In genomic region chr2:28565720-28566295, GRCh38 we compare ENCODE assay signal across 8 cellular contexts.
DNase-seq lines count a peak whose midpoint lies in the region; ATAC-seq and TF ChIP-seq lines count a peak whose summit lies in the region.

No MANE protein-coding gene starts in this region.

- no peaks in the 10 kb centered on the region for H3K79me2 ChIP-seq in mesendoderm (ENCODE audit: control insufficient read depth, insufficient read depth, low read length)

- H3K4me1 ChIP-seq in BE2C: no peaks in the 10 kb centered on the region
- H3K4me1 ChIP-seq in HUES48 (ENCODE audit: control insufficient read depth, insufficient read depth, low read length): no peaks in the 10 kb centered on the region
- H3K4me1 ChIP-seq in mesendoderm (ENCODE audit: control insufficient read depth, low read depth, low read length): peaks cover 2% of the 10 kb centered on the region

- DNase-seq in BE2C: no peak
- DNase-seq in activated CD8-positive, alpha-beta T cell treated with anti-CD3 and anti-CD28 coated beads, Interleukin-2, amount 10 ng/mL, durations not matched to agents 7 days and 5 days: no peak
- DNase-seq in mesendoderm: no peak
- DNase-seq in SK-N-DZ (ENCODE audit: low spot score): no peak
- DNase-seq in pons (ENCODE audit: low spot score): no peak
- no peak for DNase-seq in AG08395 (ENCODE audit: low spot score)

- H2AK5ac ChIP-seq in mesendoderm (ENCODE audit: low read length): no peak overlapping the region

- H3K4me2 ChIP-seq in mesendoderm (ENCODE audit: low read length): no peak overlapping the region

- H3K27me3 ChIP-seq in BE2C (no peaks in the 10 kb centered on the region), HUES48 (ENCODE audit: control insufficient read depth, insufficient read depth, low read length) (peaks cover 16% of the 10 kb centered on the region; the same call in 1 of the 2 replicates), mesendoderm (ENCODE audit: insufficient read depth, low read length, poor library complexity) (no peaks in the 10 kb centered on the region)

- no peak overlapping the region for H2BK5ac ChIP-seq in mesendoderm (ENCODE audit: low read length)

- peak overlapping the region; percentile 42 for H3K56ac ChIP-seq in mesendoderm (ENCODE audit: low read length)

- no peak overlapping the region for H2BK120ac ChIP-seq in mesendoderm (ENCODE audit: low read depth, low read length)

- H4K5ac ChIP-seq in mesendoderm (ENCODE audit: low read length): no peak overlapping the region

- H3K4me3 ChIP-seq in BE2C (ENCODE audit: low read depth, low read length): peak overlapping the region; percentile 89
- H3K4me3 ChIP-seq in HUES48 (ENCODE audit: low read depth, low read length): peak overlapping the region; percentile 83; the same call in 1 of the 2 replicates
- H3K4me3 ChIP-seq in mesendoderm (ENCODE audit: low read length): no peak overlapping the region

- H3K9ac ChIP-seq in HUES48 (ENCODE audit: low read depth, low read length) (no peak overlapping the region), mesendoderm (ENCODE audit: low read length) (peak overlapping the region; percentile 68)

- H3K36me3 Mint-ChIP-seq in activated CD8-positive, alpha-beta T cell treated with anti-CD3 and anti-CD28 coated beads, Interleukin-2, amount 10 ng/mL, durations not matched to agents 7 days and 5 days (ENCODE audit: low read depth): peaks cover 8% of the 10 kb centered on the region

- peaks cover 29% of the 10 kb centered on the region for H3K4me1 Mint-ChIP-seq in activated CD8-positive, alpha-beta T cell treated with anti-CD3 and anti-CD28 coated beads, Interleukin-2, amount 10 ng/mL, durations not matched to agents 7 days and 5 days (ENCODE audit: low read depth)

- H3K36me3 ChIP-seq in BE2C: no peaks in the 10 kb centered on the region
- H3K36me3 ChIP-seq in HUES48 (ENCODE audit: control insufficient read depth, insufficient read depth, low read length): no peaks in the 10 kb centered on the region
- no peaks in the 10 kb centered on the region for H3K36me3 ChIP-seq in mesendoderm (ENCODE audit: control insufficient read depth, insufficient read depth, low read length)

- H3K4ac ChIP-seq in mesendoderm (ENCODE audit: low read depth, low read length): no peak overlapping the region

- peaks cover 2% of the 10 kb centered on the region for H3K9me3 Mint-ChIP-seq in activated CD8-positive, alpha-beta T cell treated with anti-CD3 and anti-CD28 coated beads, Interleukin-2, amount 10 ng/mL, durations not matched to agents 7 days and 5 days (ENCODE audit: insufficient read depth)

- no peaks in the 10 kb centered on the region for H3K9me3 ChIP-seq in BE2C
- H3K9me3 ChIP-seq in HUES48 (ENCODE audit: control insufficient read depth, insufficient read depth, low read length): no peaks in the 10 kb centered on the region

- no peak overlapping the region for H3K18ac ChIP-seq in mesendoderm (ENCODE audit: low read length)

- POLR2A ChIA-PET in activated CD8-positive, alpha-beta T cell treated with anti-CD3 and anti-CD28 coated beads, Interleukin-2, amount 10 ng/mL, durations not matched to agents 7 days and 5 days (lab: Charles Lee): interaction anchor here (0.7 to 1.3 kb wide), 6 partner anchors 11 to 444 kb away, joined by 3 to 10 read pairs (median 5); partner anchors contain the start of genes PPP1CB and TRMT61B

- peak overlapping the region; percentile 85 for H3K4me3 Mint-ChIP-seq in activated CD8-positive, alpha-beta T cell treated with anti-CD3 and anti-CD28 coated beads, Interleukin-2, amount 10 ng/mL, durations not matched to agents 7 days and 5 days

- no peak overlapping the region for H3K27ac Mint-ChIP-seq in activated CD8-positive, alpha-beta T cell treated with anti-CD3 and anti-CD28 coated beads, Interleukin-2, amount 10 ng/mL, durations not matched to agents 7 days and 5 days

- CTCF ChIA-PET in activated CD8-positive, alpha-beta T cell treated with anti-CD3 and anti-CD28 coated beads, Interleukin-2, amount 10 ng/mL, durations not matched to agents 7 days and 5 days (lab: Charles Lee): interaction anchor here (0.6 to 4.9 kb wide), 36 partner anchors 8 to 327 kb away, joined by 3 to 62 read pairs (median 5); partner anchors contain the start of gene PPP1CB

- TF ChIP-seq CTCF in BE2C (IDR thresholded peaks at IDR 0.05; ENCODE audit: low read depth, low read length): no peak

- H4K8ac ChIP-seq in mesendoderm (ENCODE audit: low read depth, low read length): no peak overlapping the region

- H3K23ac ChIP-seq in mesendoderm (ENCODE audit: low read length): no peak overlapping the region

- H3K79me1 ChIP-seq in mesendoderm (ENCODE audit: low read length): no peaks in the 10 kb centered on the region

- peaks cover 4% of the 10 kb centered on the region for H3K27me3 Mint-ChIP-seq in activated CD8-positive, alpha-beta T cell treated with anti-CD3 and anti-CD28 coated beads, Interleukin-2, amount 10 ng/mL, durations not matched to agents 7 days and 5 days (ENCODE audit: low read depth)

- no CpG with 5 or more reads among the region's 3 CpGs for WGBS in mesendoderm (ENCODE audit: extremely low coverage, insufficient coverage, low lambda C conversion rate)

- H3K27ac ChIP-seq in HUES48 (ENCODE audit: low read depth, low read length): no peak overlapping the region
- no peak overlapping the region for H3K27ac ChIP-seq in mesendoderm (ENCODE audit: low read depth, low read length)

- no peak overlapping the region for H2BK15ac ChIP-seq in mesendoderm (replicated peaks; ENCODE audit: low read depth)

- no peak for ATAC-seq in activated CD8-positive, alpha-beta T cell treated with anti-CD3 and anti-CD28 coated beads, Interleukin-2, amount 10 ng/mL, durations not matched to agents 7 days and 5 days
- no peak for ATAC-seq in HG03196 (IDR thresholded peaks at IDR 0.05; ENCODE audit: unreplicated experiment)
